Comparison of ENCODE assay signal across 22 cellular contexts in genomic region chr5:109516385-109516784, GRCh38.
DNase-seq lines count a peak whose midpoint lies in the region; TF ChIP-seq lines count a peak whose summit lies in the region.
"Had no signal": no experiment of that assay in that cellular context is flagged by ENCODE, and none has a peak within 500 bp of the region (broad histone marks: within the 10 kb centered on the region; RNA-seq: fewer than 3 reads in every experiment).

No MANE protein-coding gene starts in this region.

- WGBS in smooth muscle cell (ENCODE audit: low lambda C conversion rate) = 50% methylated on average over 2 of the region's 2 CpGs

- no peaks in the 10 kb centered on the region for H4K20me1 ChIP-seq in fibroblast of lung (ENCODE audit: control insufficient read depth, extremely low read depth, insufficient read depth, low read length)
- H4K20me1 ChIP-seq in smooth muscle cell (ENCODE audit: low read depth) = no peaks in the 10 kb centered on the region

- H3K4me3 ChIP-seq in fibroblast of lung (replicated peaks in 1 of 4; ENCODE audit: control extremely low read depth in 1 of 4, insufficient read depth in 1 of 4, low read depth in 3 of 4, low read length in 4 of 4) = no peak overlapping the region
- H3K4me3 ChIP-seq in smooth muscle cell = no peak overlapping the region
- H3K4me3 ChIP-seq: vagina had no signal

- no peaks in the 10 kb centered on the region for H3K27me3 ChIP-seq in fibroblast of lung (ENCODE audit: control insufficient read depth, insufficient read depth, low read length)
- no peaks in the 10 kb centered on the region for H3K27me3 ChIP-seq in smooth muscle cell (ENCODE audit: low read depth)
- H3K27me3 ChIP-seq: vagina had no signal

- H3K27ac ChIP-seq in fibroblast of lung (ENCODE audit: insufficient read depth, low read length) = no peak overlapping the region
- peak overlapping the region; percentile 19 for H3K27ac ChIP-seq in smooth muscle cell (ENCODE audit: low read depth)
- H3K27ac ChIP-seq: vagina had no signal

- H3K36me3 ChIP-seq in fibroblast of lung (ENCODE audit: control insufficient read depth, insufficient read depth, low read length) = no peaks in the 10 kb centered on the region
- H3K36me3 ChIP-seq in smooth muscle cell (ENCODE audit: low read depth) = no peaks in the 10 kb centered on the region
- H3K36me3 ChIP-seq: vagina had no signal

- H3K79me2 ChIP-seq in fibroblast of lung (ENCODE audit: control insufficient read depth, insufficient read depth, low read length) (no peaks in the 10 kb centered on the region), smooth muscle cell (ENCODE audit: low read depth) (no peaks in the 10 kb centered on the region)

- H3K9me3 ChIP-seq in fibroblast of lung (ENCODE audit: control insufficient read depth, insufficient read depth, low read depth, low read length) (no peaks in the 10 kb centered on the region), smooth muscle cell (replicated peaks; ENCODE audit: low read depth) (no peaks in the 10 kb centered on the region)
- H3K9me3 ChIP-seq: vagina had no signal

- DNase-seq in GM03348 (ENCODE audit: low spot score) (peak; percentile 61), M059J (ENCODE audit: low read depth) (peak; percentile 1), fibroblast of lung (ENCODE audit: low read depth in 2 of 2) (peak; percentile 7 to 16), smooth muscle cell (lab: John Stamatoyannopoulos, UW; ENCODE audit: unreplicated experiment) (no peak), NCI-H82 (lab: John Stamatoyannopoulos, UW) (no peak), posterior cingulate gyrus (no peak)
- no peak for DNase-seq in activated T-cell treated with anti-CD3 and anti-CD28 coated beads, Interleukin-2, amount 50 U/mL, for 48 hours
- DNase-seq: activated CD4-positive, alpha-beta T cell treated with anti-CD3 and anti-CD28 coated beads, Interleukin-2, amount 10 ng/mL, durations not matched to agents 24 days and 14 days; activated naive CD4-positive, alpha-beta T cell treated with anti-CD3 and anti-CD28 coated beads, Interleukin-2, amount 50 U/mL, for 16 hours; CD8-positive, alpha-beta T cell; effector CD8-positive, alpha-beta T cell; glutamatergic neuron; left colon; naive thymus-derived CD4-positive, alpha-beta T cell; NCI-H1105; NCI-H2081; NCI-H446; NK-92 treated with Interleukin-12 subunit alpha and Interleukin-12 subunit beta, amount 100 ng/mL, for 24 hours; occipital lobe; right cardiac atrium; stimulated activated CD4-positive, alpha-beta T cell treated with anti-CD3 and anti-CD28 coated beads, Interleukin-15, amount 100 ng/mL, for 24 hours had no signal

- no peak overlapping the region for H3K4me2 ChIP-seq in fibroblast of lung (ENCODE audit: extremely low read depth, insufficient read depth, low read length)
- H3K4me2 ChIP-seq in smooth muscle cell = peak overlapping the region; percentile 59

- H3F3A ChIP-seq in smooth muscle cell (ENCODE audit: low read depth) = no peaks in the 10 kb centered on the region

- H3K4me1 ChIP-seq in fibroblast of lung (ENCODE audit: control insufficient read depth, extremely low read depth, insufficient read depth, low read length) (no peaks in the 10 kb centered on the region), smooth muscle cell (ENCODE audit: low read depth) (no peaks in the 10 kb centered on the region)
- H3K4me1 ChIP-seq: vagina had no signal

- intact Hi-C loops in posterior cingulate gyrus (cut with DNase I) = no loop called here

- H2AFZ ChIP-seq in fibroblast of lung (ENCODE audit: low read length) (no peak overlapping the region), smooth muscle cell (ENCODE audit: low read depth) (peak overlapping the region; percentile 70)

- TF ChIP-seq CTCF in fibroblast of lung (conservative IDR thresholded peaks at IDR 0.05 in 1 of 2, IDR thresholded peaks at IDR 0.05 in 1 of 2; ENCODE audit: low read depth in 1 of 2, low read length in 2 of 2) (no peak), smooth muscle cell (IDR thresholded peaks at IDR 0.05; ENCODE audit: borderline replicate concordance, insufficient read depth, poor library complexity, severe bottlenecking) (no peak)

- no peak overlapping the region for H3K9ac ChIP-seq in fibroblast of lung (ENCODE audit: insufficient read depth, low read length)
- H3K9ac ChIP-seq in smooth muscle cell (ENCODE audit: low read depth) = no peak overlapping the region

Comparison
In these comparisons a context has a peak if more than half of its experiments do, and no peak if none do; other contexts are left out.
1. DNase-seq: peak in GM03348 (single experiment), M059J (single experiment) and fibroblast of lung (2 of 2); none in smooth muscle cell (single experiment), NCI-H82 (single experiment), activated T-cell treated with anti-CD3 and anti-CD28 coated beads, Interleukin-2, amount 50 U/mL, for 48 hours (0 of 2) and posterior cingulate gyrus (0 of 10).